ENCODE assay signal across 14 cellular contexts in genomic region chr11:35227551-35228341, GRCh38.
A peak's percentile ranks its signal among the peaks of the same experiment; 100 is the strongest.
DNase-seq lines count a peak whose midpoint lies in the region; ATAC-seq lines count a peak whose summit lies in the region.
"Had no signal": no experiment of that assay in that cellular context is flagged by ENCODE, and none has a peak within 500 bp of the region (broad histone marks: within the 10 kb centered on the region; RNA-seq: fewer than 3 reads in every experiment).

No MANE protein-coding gene starts in this region.

- H3K9me3 ChIP-seq in BLaER1 treated with 17β-estradiol and CSF1 and Interleukin-3, amounts not matched to agents 10 nM and 100 nM (replicated peaks in 1 of 11): peaks cover 0 to 45% (median 1%) of the 10 kb centered on the region in 11 experiments; a peak in 12 of 22 replicates
- H3K9me3 ChIP-seq: heart right ventricle, suprapubic skin had no signal

- DNase-seq in Kasumi-1 (lab: John Stamatoyannopoulos, UW): peak; percentile 81
- DNase-seq in activated naive CD8-positive, alpha-beta T cell treated with anti-CD3 and anti-CD28 coated beads, Interleukin-2, amount 50 U/mL, for 24 hours: no peak
- no peak for DNase-seq in memory B cell (ENCODE audit: low spot score in 2 of 2)
- no peak for DNase-seq in DMS 273 treated with DMSO at 0.1 percent for 48 hours (lab: John Stamatoyannopoulos, UW)
- no peak for DNase-seq in central memory CD4-positive, alpha-beta T cell
- DNase-seq: Calu3, heart right ventricle, NCI-H524 treated with DMSO at 0.1 percent for 48 hours had no signal

- no peaks in the 10 kb centered on the region for H3K27me3 ChIP-seq in BLaER1 treated with 17β-estradiol and CSF1 and Interleukin-3, amounts not matched to agents 10 nM and 100 nM
- H3K27me3 ChIP-seq: heart right ventricle, suprapubic skin had no signal

- peak overlapping the region in 7 of 11 experiments; percentile 9 to 59 (median 58); a peak in 12 of 22 replicates for H3K4me2 ChIP-seq in BLaER1 treated with 17β-estradiol and CSF1 and Interleukin-3, amounts not matched to agents 10 nM and 100 nM

- peak overlapping the region; percentile 17 for H3K27ac Mint-ChIP-seq in activated naive CD8-positive, alpha-beta T cell treated with anti-CD3 and anti-CD28 coated beads, Interleukin-2, amount 50 U/mL, for 24 hours
- peak overlapping the region; percentile 41 for H3K27ac Mint-ChIP-seq in memory B cell
- H3K27ac Mint-ChIP-seq: T-helper 2 cell treated with Interferon-gamma antibody and Interleukin-4, amounts not matched to agents 5 μg/mL and 100 μg/mL, for 36 hours had no signal

- peaks cover 0 to 48% (median 13%) of the 10 kb centered on the region in 10 experiments; a peak in 12 of 20 replicates for H3K4me1 ChIP-seq in BLaER1 treated with 17β-estradiol and CSF1 and Interleukin-3, amounts not matched to agents 10 nM and 100 nM
- H3K4me1 ChIP-seq: suprapubic skin had no signal

- ATAC-seq in activated naive CD8-positive, alpha-beta T cell treated with anti-CD3 and anti-CD28 coated beads, Interleukin-2, amount 50 U/mL, for 24 hours: no peak
- no peak for ATAC-seq in memory B cell (ENCODE audit: low read depth)
- no peak for ATAC-seq in HG02642 (IDR thresholded peaks at IDR 0.05; ENCODE audit: poor library complexity, unreplicated experiment)
- ATAC-seq in GM19452 (IDR thresholded peaks at IDR 0.05; ENCODE audit: unreplicated experiment): no peak

- H3K9me3 Mint-ChIP-seq in activated naive CD8-positive, alpha-beta T cell treated with anti-CD3 and anti-CD28 coated beads, Interleukin-2, amount 50 U/mL, for 24 hours: peaks cover 13% of the 10 kb centered on the region
- H3K9me3 Mint-ChIP-seq in memory B cell: peaks cover 2% of the 10 kb centered on the region

- peaks cover 9% of the 10 kb centered on the region for H3K4me1 Mint-ChIP-seq in activated naive CD8-positive, alpha-beta T cell treated with anti-CD3 and anti-CD28 coated beads, Interleukin-2, amount 50 U/mL, for 24 hours
- H3K4me1 Mint-ChIP-seq in memory B cell: peaks cover 3% of the 10 kb centered on the region

- H3K36me3 Mint-ChIP-seq in activated naive CD8-positive, alpha-beta T cell treated with anti-CD3 and anti-CD28 coated beads, Interleukin-2, amount 50 U/mL, for 24 hours (ENCODE audit: low read depth): peaks cover 95% of the 10 kb centered on the region
- H3K36me3 Mint-ChIP-seq in memory B cell: peaks cover 60% of the 10 kb centered on the region

- peaks cover 86 to 100% (median 98%) of the 10 kb centered on the region in 11 experiments for H3K36me3 ChIP-seq in BLaER1 treated with 17β-estradiol and CSF1 and Interleukin-3, amounts not matched to agents 10 nM and 100 nM

- peak overlapping the region in 8 of 11 experiments; percentile 5 to 79 (median 52); a peak in 15 of 22 replicates for H3K27ac ChIP-seq in BLaER1 treated with 17β-estradiol and CSF1 and Interleukin-3, amounts not matched to agents 10 nM and 100 nM
- H3K27ac ChIP-seq: suprapubic skin had no signal

- H3K4me3 Mint-ChIP-seq in activated naive CD8-positive, alpha-beta T cell treated with anti-CD3 and anti-CD28 coated beads, Interleukin-2, amount 50 U/mL, for 24 hours: no peak overlapping the region
- no peak overlapping the region for H3K4me3 Mint-ChIP-seq in memory B cell
- H3K4me3 Mint-ChIP-seq: T-helper 2 cell treated with Interferon-gamma antibody and Interleukin-4, amounts not matched to agents 5 μg/mL and 100 μg/mL, for 36 hours had no signal

- peak overlapping the region in 2 of 11 experiments; percentile 21 to 49; a peak in 4 of 22 replicates for H3K9ac ChIP-seq in BLaER1 treated with 17β-estradiol and CSF1 and Interleukin-3, amounts not matched to agents 10 nM and 100 nM

- H3K4me3 ChIP-seq in BLaER1 treated with 17β-estradiol and CSF1 and Interleukin-3, amounts not matched to agents 10 nM and 100 nM: no peak overlapping the region
- H3K4me3 ChIP-seq: coronary artery, heart right ventricle, suprapubic skin had no signal

- H4K20me1 ChIP-seq in BLaER1 treated with 17β-estradiol and CSF1 and Interleukin-3, amounts not matched to agents 10 nM and 100 nM: peaks cover 0 to 9% (median 0%) of the 10 kb centered on the region in 11 experiments; a peak in 1 of 22 replicates

- no peaks in the 10 kb centered on the region for H3K27me3 Mint-ChIP-seq in activated naive CD8-positive, alpha-beta T cell treated with anti-CD3 and anti-CD28 coated beads, Interleukin-2, amount 50 U/mL, for 24 hours
- H3K27me3 Mint-ChIP-seq in memory B cell: no peaks in the 10 kb centered on the region

Comparison
In these comparisons a context has a peak if more than half of its experiments do, and no peak if none do; other contexts are left out.
1. DNase-seq: peak in Kasumi-1 (2 of 2); none in activated naive CD8-positive, alpha-beta T cell treated with anti-CD3 and anti-CD28 coated beads, Interleukin-2, amount 50 U/mL, for 24 hours (single experiment), memory B cell (0 of 2), DMS 273 treated with DMSO at 0.1 percent for 48 hours (single experiment) and central memory CD4-positive, alpha-beta T cell (single experiment).